ENCODE assay signal across 18 cellular contexts in genomic region chr6:146364816-146365594, GRCh38.
DNase-seq lines count a peak whose midpoint lies in the region; ATAC-seq and TF ChIP-seq lines count a peak whose summit lies in the region.
"Had no signal": no experiment of that assay in that cellular context is flagged by ENCODE, and none has a peak within 500 bp of the region (broad histone marks: within the 10 kb centered on the region; RNA-seq: fewer than 3 reads in every experiment).

No MANE protein-coding gene starts in this region.

- peaks cover 14% of the 10 kb centered on the region for H3K4me1 ChIP-seq in mammary epithelial cell (ENCODE audit: insufficient read depth, low read length)

- peak overlapping the region; percentile 86 for H3K27ac Mint-ChIP-seq in activated T-cell treated with anti-CD3 and anti-CD28 coated beads, Interleukin-2, amount 50 U/mL, for 72 hours
- no peak overlapping the region for H3K27ac Mint-ChIP-seq in immature natural killer cell
- H3K27ac Mint-ChIP-seq: CD4-positive, CD25-positive, alpha-beta regulatory T cell had no signal

- peak; percentile 68 to 73 for ATAC-seq in activated T-cell treated with anti-CD3 and anti-CD28 coated beads, Interleukin-2, amount 50 U/mL, for 72 hours (replicated peaks in 1 of 2)

- no TSS peak for BruUV-seq in mammary epithelial cell (replicated peaks; lab: Mats Ljungman, UMichigan)

- no peaks in the 10 kb centered on the region for H3K36me3 Mint-ChIP-seq in activated T-cell treated with anti-CD3 and anti-CD28 coated beads, Interleukin-2, amount 50 U/mL, for 72 hours (ENCODE audit: insufficient read depth in 2 of 2)
- no peaks in the 10 kb centered on the region for H3K36me3 Mint-ChIP-seq in immature natural killer cell
- H3K36me3 Mint-ChIP-seq: CD4-positive, CD25-positive, alpha-beta regulatory T cell had no signal

- dilution Hi-C loops in mammary epithelial cell (cut with HindIII; ENCODE audit: low sequenced_read_pairs) = no loop called here

- 58% methylated on average over 3 of the region's 3 CpGs for WGBS in mammary epithelial cell (ENCODE audit: low coverage, missing lambda C conversion rate)

- H3K4me2 ChIP-seq in mammary epithelial cell (ENCODE audit: insufficient read depth, low read depth, low read length) = peak overlapping the region; percentile 13

- H3K9ac ChIP-seq in mammary epithelial cell (ENCODE audit: insufficient read depth, low read length) = no peak overlapping the region

- H3K36me3 ChIP-seq in mammary epithelial cell (ENCODE audit: insufficient read depth, low read length) = no peaks in the 10 kb centered on the region

- H4K20me1 ChIP-seq in mammary epithelial cell (ENCODE audit: insufficient read depth, low read length) = no peaks in the 10 kb centered on the region

- DNase-seq in activated T-cell treated with anti-CD3 and anti-CD28 coated beads, Interleukin-2, amount 50 U/mL, for 72 hours = peak in 1 of 2 donors; percentile 1
- no peak for DNase-seq in activated T-cell treated with anti-CD3 and anti-CD28 coated beads, Interleukin-2, amount 50 U/mL, for 48 hours
- DNase-seq in NCI-H226 (peak; percentile 26), mammary epithelial cell (no peak), iris pigment epithelial cell (ENCODE audit: low read depth) (peak; percentile 10), immature natural killer cell (no peak), NCI-H510A (lab: John Stamatoyannopoulos, UW) (no peak), MV-4-11 (lab: John Stamatoyannopoulos, UW) (no peak)
- DNase-seq: ACHN; CD4-positive, CD25-positive, alpha-beta regulatory T cell; DMS79 treated with DMSO at 0.1 percent for 48 hours; GOT3; NCI-H1048; NCI-H2107; NCI-H345; NCI-H69; NK-92 treated with Interleukin-12 subunit alpha and Interleukin-12 subunit beta, amount 100 ng/mL, for 24 hours; Right ventricle myocardium superior had no signal

- peak overlapping the region; percentile 29 for H3K27ac ChIP-seq in mammary epithelial cell (ENCODE audit: insufficient read depth, low read depth, low read length)

- no peaks in the 10 kb centered on the region for H3K79me2 ChIP-seq in mammary epithelial cell (ENCODE audit: insufficient read depth, low read length)

- no peak overlapping the region for H3K4me3 ChIP-seq in mammary epithelial cell (replicated peaks in 1 of 3; ENCODE audit: insufficient read depth in 1 of 3, low read depth in 2 of 3, low read length in 3 of 3)

- peak overlapping the region in 1 of 2 donors; percentile 72 for H3K4me3 Mint-ChIP-seq in activated T-cell treated with anti-CD3 and anti-CD28 coated beads, Interleukin-2, amount 50 U/mL, for 72 hours
- no peak overlapping the region for H3K4me3 Mint-ChIP-seq in immature natural killer cell
- H3K4me3 Mint-ChIP-seq: CD4-positive, CD25-positive, alpha-beta regulatory T cell had no signal

- in situ Hi-C loops in mammary epithelial cell (cut with MboI; ENCODE audit: low sequenced_read_pairs in 2 of 2) = no loop called here

- intact Hi-C loops in mammary epithelial cell (cut with micrococcal nuclease) = no loop called here

- H2AFZ ChIP-seq in mammary epithelial cell (ENCODE audit: low read depth, low read length) = no peak overlapping the region

- peaks cover 20% of the 10 kb centered on the region for H3K27me3 Mint-ChIP-seq in activated T-cell treated with anti-CD3 and anti-CD28 coated beads, Interleukin-2, amount 50 U/mL, for 72 hours (ENCODE audit: low read depth)
- no peaks in the 10 kb centered on the region for H3K27me3 Mint-ChIP-seq in immature natural killer cell (ENCODE audit: low read depth in 3 of 3)
- H3K27me3 Mint-ChIP-seq: CD4-positive, CD25-positive, alpha-beta regulatory T cell had no signal

- H3K9me3 ChIP-seq in mammary epithelial cell (replicated peaks; ENCODE audit: insufficient read depth, low read length) = no peaks in the 10 kb centered on the region

- CTCF ChIA-PET in mammary epithelial cell (lab: Charles Lee; ENCODE audit: low non-redundant PET) = no interaction called here

- TF ChIP-seq CTCF in mammary epithelial cell (conservative IDR thresholded peaks at IDR 0.05 in 1 of 2, IDR thresholded peaks at IDR 0.05 in 1 of 2; ENCODE audit: extremely low read depth in 1 of 2, insufficient read depth in 1 of 2, low read depth in 1 of 2, low read length in 2 of 2) = no peak

- H3K4me1 Mint-ChIP-seq in activated T-cell treated with anti-CD3 and anti-CD28 coated beads, Interleukin-2, amount 50 U/mL, for 72 hours (ENCODE audit: low read depth) = peaks cover 8% of the 10 kb centered on the region
- H3K4me1 Mint-ChIP-seq in immature natural killer cell = no peaks in the 10 kb centered on the region
- H3K4me1 Mint-ChIP-seq: CD4-positive, CD25-positive, alpha-beta regulatory T cell had no signal

- no peaks in the 10 kb centered on the region for H3K27me3 ChIP-seq in mammary epithelial cell (ENCODE audit: insufficient read depth, low read length)

- peaks cover 1 to 2% of the 10 kb centered on the region in 2 donors for H3K9me3 Mint-ChIP-seq in activated T-cell treated with anti-CD3 and anti-CD28 coated beads, Interleukin-2, amount 50 U/mL, for 72 hours
- H3K9me3 Mint-ChIP-seq in immature natural killer cell = peaks cover 0 to 10% (median 3%) of the 10 kb centered on the region in 6 donors

Comparison
In these comparisons a context has a peak if more than half of its experiments do, and no peak if none do; other contexts are left out.
1. DNase-seq: peak in NCI-H226 (single experiment) and iris pigment epithelial cell (single experiment); none in activated T-cell treated with anti-CD3 and anti-CD28 coated beads, Interleukin-2, amount 50 U/mL, for 48 hours (0 of 2), mammary epithelial cell (single experiment), immature natural killer cell (0 of 3), NCI-H510A (single experiment) and MV-4-11 (single experiment).